20 cellular contexts compared by ENCODE assay signal in the genomic region with DNA sequence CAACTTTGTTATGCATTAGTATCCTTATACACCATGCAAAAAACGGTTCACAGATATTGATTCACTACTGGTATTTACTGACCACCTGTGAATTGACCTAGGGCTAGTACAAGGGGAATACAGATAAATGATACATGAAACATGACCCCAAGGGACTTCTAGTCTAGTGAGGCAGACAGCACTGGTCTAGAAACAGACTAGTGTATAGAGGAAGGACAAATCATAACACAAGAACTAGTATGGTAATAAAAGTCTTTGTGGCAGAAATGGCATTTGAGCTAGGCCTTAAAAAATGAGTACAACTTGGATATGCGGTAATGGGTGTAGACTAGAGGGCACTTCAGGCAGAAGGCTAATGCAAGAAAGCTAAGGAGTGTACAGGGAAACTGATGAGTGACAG.
DNase-seq lines count a peak whose midpoint lies in the region; ATAC-seq and TF ChIP-seq lines count a peak whose summit lies in the region.
"Had no signal": no experiment of that assay in that cellular context is flagged by ENCODE, and none has a peak within 500 bp of the region (broad histone marks: within the 10 kb centered on the region; RNA-seq: fewer than 3 reads in every experiment).

No MANE protein-coding gene starts in this region.

- H3K9ac ChIP-seq in skeletal muscle tissue (ENCODE audit: low read depth in 1 of 3, low read length in 3 of 3) = no peak overlapping the region

- ATAC-seq in GM19025 (IDR thresholded peaks at IDR 0.05; ENCODE audit: low read depth, unreplicated experiment) (peak; percentile 47), HG02981 (IDR thresholded peaks at IDR 0.05; ENCODE audit: unreplicated experiment) (peak; percentile 64), GM21737 (IDR thresholded peaks at IDR 0.05; ENCODE audit: unreplicated experiment) (no peak)
- ATAC-seq: left lobe of liver had no signal

- H3K27me3 Mint-ChIP-seq in chondrocyte (ENCODE audit: low read depth) = no peaks in the 10 kb centered on the region
- H3K27me3 Mint-ChIP-seq: activated T-cell treated with anti-CD3 and anti-CD28 coated beads, Interleukin-2, amount 50 U/mL, for 24 hours had no signal

- peaks cover 4% of the 10 kb centered on the region for H3K36me3 Mint-ChIP-seq in chondrocyte (ENCODE audit: low read depth)

- no peaks in the 10 kb centered on the region for H3K27me3 ChIP-seq in skeletal muscle tissue (ENCODE audit: control insufficient read depth in 3 of 3, insufficient read depth in 3 of 3, low read length in 3 of 3)
- H3K27me3 ChIP-seq: foreskin keratinocyte, right lobe of liver, testis had no signal

- H3K4me3 ChIP-seq in skeletal muscle tissue (ENCODE audit: low read length in 3 of 3) (no peak overlapping the region), coronary artery (no peak overlapping the region)
- H3K4me3 ChIP-seq: right lobe of liver, testis had no signal

- H3K27ac Mint-ChIP-seq in chondrocyte (ENCODE audit: unreplicated experiment) = peak overlapping the region; percentile 65
- H3K27ac Mint-ChIP-seq: activated naive CD4-positive, alpha-beta T cell treated with anti-CD3 and anti-CD28 coated beads for 36 hours; activated T-cell treated with anti-CD3 and anti-CD28 coated beads, Interleukin-2, amount 50 U/mL, for 24 hours had no signal

- DNase-seq in chondrocyte (ENCODE audit: low spot score) = no peak
- DNase-seq in DMS153 (lab: John Stamatoyannopoulos, UW) = no peak
- no peak for DNase-seq in coronary artery (ENCODE audit: low spot score)
- no peak for DNase-seq in GM10266 (ENCODE audit: extremely low spot score)
- DNase-seq: activated naive CD4-positive, alpha-beta T cell treated with anti-CD3 and anti-CD28 coated beads for 36 hours; activated T-cell treated with anti-CD3 and anti-CD28 coated beads, Interleukin-2, amount 50 U/mL, for 24 hours; foreskin keratinocyte; GOT3; NCI-H1048; NCI-H2081 treated with DMSO at 0.1 percent for 48 hours; NCI-H524 treated with DMSO at 0.1 percent for 48 hours; right lobe of liver; stimulated activated CD4-positive, alpha-beta T cell treated with anti-CD3 and anti-CD28 coated beads, Interleukin-4, amount 100 ng/mL, for 1 hour; T-helper 1 cell; testis had no signal

- H3K4me1 ChIP-seq in skeletal muscle tissue (ENCODE audit: control insufficient read depth in 3 of 3, insufficient read depth in 3 of 3, low read length in 3 of 3) = peaks cover 11 to 12% (median 11%) of the 10 kb centered on the region in 3 donors

- no peaks in the 10 kb centered on the region for H3K9me3 ChIP-seq in skeletal muscle tissue (ENCODE audit: control insufficient read depth in 3 of 3, low read length in 3 of 3)
- H3K9me3 ChIP-seq: right lobe of liver, testis had no signal

- TF ChIP-seq CTCF in chondrocyte (IDR thresholded peaks at IDR 0.05) (no peak), coronary artery (IDR thresholded peaks at IDR 0.05) (no peak), GM10266 (IDR thresholded peaks at IDR 0.05; ENCODE audit: control insufficient read depth, insufficient read depth, low read depth, missing control alignments) (no peak)

- H3K27ac ChIP-seq in skeletal muscle tissue (ENCODE audit: low read depth, low read length) (peak overlapping the region; percentile 52), coronary artery (peak overlapping the region in 1 of 2 donors; percentile 57)
- H3K27ac ChIP-seq: foreskin keratinocyte, right lobe of liver had no signal

- H3K9me3 Mint-ChIP-seq in chondrocyte (ENCODE audit: low read depth) = no peaks in the 10 kb centered on the region
- H3K9me3 Mint-ChIP-seq: activated naive CD4-positive, alpha-beta T cell treated with anti-CD3 and anti-CD28 coated beads for 36 hours; activated T-cell treated with anti-CD3 and anti-CD28 coated beads, Interleukin-2, amount 50 U/mL, for 24 hours had no signal

- H3K36me3 ChIP-seq in skeletal muscle tissue (ENCODE audit: control insufficient read depth in 3 of 3, insufficient read depth in 3 of 3, low read length in 3 of 3) = no peaks in the 10 kb centered on the region

- no peak overlapping the region for H3K4me3 Mint-ChIP-seq in chondrocyte (ENCODE audit: unreplicated experiment)
- H3K4me3 Mint-ChIP-seq: activated naive CD4-positive, alpha-beta T cell treated with anti-CD3 and anti-CD28 coated beads for 36 hours; activated T-cell treated with anti-CD3 and anti-CD28 coated beads, Interleukin-2, amount 50 U/mL, for 24 hours had no signal

- H3K4me1 Mint-ChIP-seq in chondrocyte (ENCODE audit: low read depth) = peaks cover 51% of the 10 kb centered on the region
